In the genomic region with DNA sequence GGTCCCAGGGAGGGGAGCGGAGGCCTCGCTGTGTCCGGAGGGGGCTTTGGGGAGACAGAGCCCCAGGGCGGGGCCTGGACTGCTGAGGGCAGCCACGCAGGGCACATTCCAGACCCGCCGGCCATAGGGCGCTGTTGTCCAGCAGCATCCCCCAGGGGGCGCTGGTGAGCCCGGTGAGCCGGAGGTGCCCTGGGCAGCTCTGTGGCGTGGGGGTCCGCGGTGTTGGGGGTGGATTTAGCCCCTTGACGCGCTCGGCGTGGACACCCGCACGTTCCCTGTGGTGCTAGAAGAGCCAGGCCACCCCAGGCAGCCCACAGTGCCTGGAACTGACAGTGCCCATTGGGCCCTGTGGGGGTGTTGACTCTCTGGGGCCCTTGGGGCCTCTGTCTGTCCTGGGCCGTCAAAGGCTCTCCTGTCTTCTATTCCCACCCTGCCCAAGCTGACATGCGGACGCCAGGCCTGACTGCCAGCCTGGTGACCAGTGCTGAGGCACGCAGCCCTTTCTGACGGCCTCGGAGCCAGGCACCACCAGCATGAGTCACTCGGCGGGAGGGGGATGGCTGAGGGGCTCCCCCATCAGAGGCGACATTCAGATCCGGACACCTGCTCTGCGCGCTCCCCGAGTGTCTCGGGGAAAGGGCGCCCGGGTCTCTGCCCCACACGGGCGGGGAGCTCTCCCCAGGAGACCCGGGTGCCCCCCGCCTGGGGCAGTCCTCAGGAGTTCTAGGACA, we compare ENCODE assay signal across 8 cellular contexts. TPM values are rescaled to one million over a fixed set of nuclear protein-coding genes. Genes with fewer than 3 reads are reported as not detected.
DNase-seq lines count a peak whose midpoint lies in the region; ATAC-seq and TF ChIP-seq lines count a peak whose summit lies in the region.

No MANE protein-coding gene starts in this region.

- peak; percentile 90 for TF ChIP-seq CTCF in endothelial cell (IDR thresholded peaks at IDR 0.05; ENCODE audit: unreplicated experiment)
- peak; percentile 63 for TF ChIP-seq CTCF in neural crest cell (conservative IDR thresholded peaks at IDR 0.05)

- H3K9me3 Mint-ChIP-seq in endothelial cell (ENCODE audit: unreplicated experiment) (no peaks in the 10 kb centered on the region), neural crest cell (no peaks in the 10 kb centered on the region)

- H3K4me1 Mint-ChIP-seq in endothelial cell (ENCODE audit: unreplicated experiment) (no peaks in the 10 kb centered on the region), neural crest cell (peaks cover 8% of the 10 kb centered on the region)

- H3K36me3 Mint-ChIP-seq in endothelial cell (ENCODE audit: low read depth, unreplicated experiment) (peaks cover 10% of the 10 kb centered on the region), neural crest cell (ENCODE audit: low read depth) (peaks cover 5% of the 10 kb centered on the region)

- peak; percentile 29 to 58 for DNase-seq in NOMO-1 (lab: John Stamatoyannopoulos, UW; ENCODE audit: unreplicated experiment in 2 of 2)
- no peak for DNase-seq in NOMO-1 treated with DMSO at 0.1 percent for 48 hours (lab: John Stamatoyannopoulos, UW; ENCODE audit: unreplicated experiment)
- peak; percentile 51 for DNase-seq in activated CD4-positive, alpha-beta T cell treated with anti-CD3 and anti-CD28 coated beads for 48 hours
- peak; percentile 77 for DNase-seq in endothelial cell (ENCODE audit: low spot score)
- no peak for DNase-seq in neural crest cell (ENCODE audit: low read depth, low spot score)
- DNase-seq in SIG-M5 (lab: John Stamatoyannopoulos, UW), result no peak

- H3K27ac Mint-ChIP-seq in endothelial cell (ENCODE audit: unreplicated experiment) (no peak overlapping the region), neural crest cell (ENCODE audit: unreplicated experiment) (no peak overlapping the region)

- H3K4me3 Mint-ChIP-seq in endothelial cell (ENCODE audit: unreplicated experiment), result no peak overlapping the region
- H3K4me3 Mint-ChIP-seq in neural crest cell, result no peak overlapping the region

- H3K27me3 Mint-ChIP-seq in endothelial cell (ENCODE audit: unreplicated experiment) (peaks cover 15% of the 10 kb centered on the region), neural crest cell (ENCODE audit: low read depth) (peaks cover 5% of the 10 kb centered on the region)

- ATAC-seq in HG02970 (IDR thresholded peaks at IDR 0.05; ENCODE audit: low FRiP score, unreplicated experiment) (no peak), GM18498 (IDR thresholded peaks at IDR 0.05; ENCODE audit: unreplicated experiment) (no peak)

RNA-seq across cellular contexts. Expression of gene TPPP, which starts 23.9 kb away (rescaled TPM):
- total RNA-seq in endothelial cell (ENCODE audit: unreplicated experiment) (0.05 TPM), neural crest cell (2.6 and 2.7 TPM in 2 replicates)

RNA-seq across cellular contexts. Expression of gene CEP72, which starts 57.1 kb away (rescaled TPM):
- total RNA-seq in endothelial cell (ENCODE audit: unreplicated experiment) (11.9 TPM), neural crest cell (27.2 and 29.4 TPM in 2 replicates)

Comparison
In these comparisons a context has a peak if more than half of its experiments do, and no peak if none do; other contexts are left out.
1. DNase-seq: peak in NOMO-1 (2 of 2), activated CD4-positive, alpha-beta T cell treated with anti-CD3 and anti-CD28 coated beads for 48 hours (single experiment) and endothelial cell (single experiment); none in NOMO-1 treated with DMSO at 0.1 percent for 48 hours (single experiment), neural crest cell (single experiment) and SIG-M5 (single experiment).